Comparison of ENCODE assay signal across 22 cellular contexts in genomic region chr6:101276066-101276465, GRCh38.
"Had no signal": no experiment of that assay in that cellular context is flagged by ENCODE, and none has a peak within 500 bp of the region (broad histone marks: within the 10 kb centered on the region; RNA-seq: fewer than 3 reads in every experiment).

No MANE protein-coding gene starts in this region.

- H3K9me3 Mint-ChIP-seq: T-helper 1 cell treated with Interleukin-12 subunit alpha and Interleukin-12 subunit beta and Interleukin-4 antibody, amounts not matched to agents 30 μg/mL and 1 μg/mL, for 36 hours; WTC11 had no signal

- H3K4me3 Mint-ChIP-seq: activated CD8-positive, alpha-beta T cell treated with anti-CD3 and anti-CD28 coated beads, Interleukin-2, amount 10 ng/mL, durations not matched to agents 7 days and 5 days; activated T-cell treated with anti-CD3 and anti-CD28 coated beads, Interleukin-2, amount 50 U/mL, for 72 hours; effector memory CD8-positive, alpha-beta T cell; natural killer cell; stimulated activated memory B cell treated with anti-CD40 and anti-IgM and Interleukin-4, amounts not matched to agents 10 μg/mL and 1 μg/mL and 100 μg/mL, for 72 hours; T-helper 1 cell treated with Interleukin-12 subunit alpha and Interleukin-12 subunit beta and Interleukin-4 antibody, amounts not matched to agents 30 μg/mL and 1 μg/mL, for 36 hours; WTC11 had no signal

- DNase-seq: activated CD4-positive, alpha-beta T cell treated with anti-CD3 and anti-CD28 coated beads for 48 hours; activated CD8-positive, alpha-beta memory T cell treated with anti-CD3 and anti-CD28 coated beads, Interleukin-2, amount 50 U/mL, for 48 hours; activated CD8-positive, alpha-beta T cell treated with anti-CD3 and anti-CD28 coated beads, Interleukin-2, amount 10 ng/mL, durations not matched to agents 7 days and 5 days; activated gamma-delta T cell; activated T-cell treated with anti-CD3 and anti-CD28 coated beads, Interleukin-2, amount 50 U/mL, for 72 hours; amygdala; dermis blood vessel endothelial cell; effector memory CD8-positive, alpha-beta T cell; glutamatergic neuron; mesendoderm; natural killer cell; stimulated activated CD4-positive, alpha-beta T cell treated with anti-CD3 and anti-CD28 coated beads, Interleukin-12 subunit alpha, Interleukin-12 subunit beta, amount 100 ng/mL, for 4 hours; stimulated activated CD4-positive, alpha-beta T cell treated with anti-CD3 and anti-CD28 coated beads, Interleukin-2, amount 100 ng/mL, for 24 hours; thyroid gland; uterus had no signal

- H3K36me3 Mint-ChIP-seq: activated naive CD4-positive, alpha-beta T cell treated with anti-CD3 and anti-CD28 coated beads, Interleukin-2, amount 50 U/mL, for 72 hours; natural killer cell; stimulated activated memory B cell treated with anti-CD40 and anti-IgM and Interleukin-4, amounts not matched to agents 10 μg/mL and 1 μg/mL and 100 μg/mL, for 72 hours; WTC11 had no signal

- H3K4me1 ChIP-seq: parathyroid adenoma, thyroid gland, uterus had no signal

- H3K36me3 ChIP-seq: neutrophil, thyroid gland, uterus had no signal

- H3K27me3 ChIP-seq: neutrophil, thyroid gland, uterus had no signal

- H3K4me1 Mint-ChIP-seq: natural killer cell; stimulated activated memory B cell treated with anti-CD40 and anti-IgM and Interleukin-4, amounts not matched to agents 10 μg/mL and 1 μg/mL and 100 μg/mL, for 72 hours; WTC11 had no signal

- H3K4me3 ChIP-seq: thyroid gland, uterus had no signal

- H3K27me3 Mint-ChIP-seq: effector memory CD8-positive, alpha-beta T cell; stimulated activated memory B cell treated with anti-CD40 and anti-IgM and Interleukin-4, amounts not matched to agents 10 μg/mL and 1 μg/mL and 100 μg/mL, for 72 hours had no signal

- H3K9ac ChIP-seq: parathyroid adenoma had no signal

- H3K27ac Mint-ChIP-seq: activated CD8-positive, alpha-beta T cell treated with anti-CD3 and anti-CD28 coated beads, Interleukin-2, amount 10 ng/mL, durations not matched to agents 7 days and 5 days; activated naive CD4-positive, alpha-beta T cell treated with anti-CD3 and anti-CD28 coated beads, Interleukin-2, amount 50 U/mL, for 72 hours; activated T-cell treated with anti-CD3 and anti-CD28 coated beads, Interleukin-2, amount 50 U/mL, for 72 hours; effector memory CD8-positive, alpha-beta T cell; natural killer cell; stimulated activated memory B cell treated with anti-CD40 and anti-IgM and Interleukin-4, amounts not matched to agents 10 μg/mL and 1 μg/mL and 100 μg/mL, for 72 hours; T-helper 1 cell treated with Interleukin-12 subunit alpha and Interleukin-12 subunit beta and Interleukin-4 antibody, amounts not matched to agents 30 μg/mL and 1 μg/mL, for 36 hours; WTC11 had no signal

- H3K27ac ChIP-seq: epithelial cell of prostate, neutrophil, parathyroid adenoma, thyroid gland, uterus had no signal

- H2AFZ ChIP-seq: parathyroid adenoma had no signal

- H3K9me3 ChIP-seq: neutrophil, thyroid gland, uterus had no signal

- H3K79me2 ChIP-seq: parathyroid adenoma had no signal
